ENCODE assay signal across 1 cellular context in genomic region chr19:43777163-43777700, GRCh38.
A peak's percentile ranks its signal among the peaks of the same experiment; 100 is the strongest.
TF ChIP-seq lines count a peak whose summit lies in the region.

No MANE protein-coding gene starts in this region.

TF ChIP-seq in K562, 482 proteins besides CTCF, POLR2A, EP300 and RAD21 (continued from another document and continues in another):
- TF ChIP-seq ZNF398 (CRISPR knock-in tag; IDR thresholded peaks at IDR 0.05): no peak
- TF ChIP-seq BDP1 (IDR thresholded peaks at IDR 0.05; ENCODE audit: insufficient read depth, insufficient read length): no peak
- TF ChIP-seq PRPF4 (IDR thresholded peaks at IDR 0.05; ENCODE audit: insufficient read depth, low read depth, low read length, poor library complexity, severe bottlenecking): no peak
- no peak for TF ChIP-seq MTA3 (IDR thresholded peaks at IDR 0.05; ENCODE audit: borderline replicate concordance)
- TF ChIP-seq ZNF778 (CRISPR knock-in tag; IDR thresholded peaks at IDR 0.05): no peak
- TF ChIP-seq TCF3 (CRISPR knock-in tag; IDR thresholded peaks at IDR 0.05): no peak
- no peak for TF ChIP-seq BRCA1 (IDR thresholded peaks at IDR 0.05)
- no peak for TF ChIP-seq BRCA1 (CRISPR knock-in tag; IDR thresholded peaks at IDR 0.05)
- no peak for TF ChIP-seq SIN3B (IDR thresholded peaks at IDR 0.05; ENCODE audit: low read depth)
- peak; percentile 84 for TF ChIP-seq BCOR (IDR thresholded peaks at IDR 0.05)
- TF ChIP-seq ZNF780A (CRISPR knock-in tag; IDR thresholded peaks at IDR 0.05): no peak
- TF ChIP-seq GTF2F1 (IDR thresholded peaks at IDR 0.05; ENCODE audit: low read depth, low read length): no peak
- TF ChIP-seq SMARCB1 (IDR thresholded peaks at IDR 0.05; ENCODE audit: insufficient read length, low read depth): no peak
- no peak for TF ChIP-seq HNRNPL (IDR thresholded peaks at IDR 0.05; ENCODE audit: low read depth, low read length)
- peak in 1 of 2 experiments; percentile 96; a peak in 2 of 4 replicates for TF ChIP-seq MLLT1 (IDR thresholded peaks at IDR 0.05)
- TF ChIP-seq ZHX1 (conservative IDR thresholded peaks at IDR 0.05; ENCODE audit: low read length): no peak
- TF ChIP-seq DIDO1 (tag; IDR thresholded peaks at IDR 0.05; ENCODE audit: low read depth): no peak
- TF ChIP-seq ZNF717 (CRISPR knock-in tag; IDR thresholded peaks at IDR 0.05): no peak
- no peak for TF ChIP-seq SMC3 (conservative IDR thresholded peaks at IDR 0.05; ENCODE audit: insufficient read depth, low read depth, low read length)
- TF ChIP-seq ZNF695 (CRISPR knock-in tag; IDR thresholded peaks at IDR 0.05): no peak
- TF ChIP-seq HOMEZ (CRISPR knock-in tag; IDR thresholded peaks at IDR 0.05): no peak
- TF ChIP-seq ZNF316 (IDR thresholded peaks at IDR 0.05): no peak
- no peak for TF ChIP-seq PKNOX1 (IDR thresholded peaks at IDR 0.05)
- TF ChIP-seq ZNF766 (CRISPR knock-in tag; conservative IDR thresholded peaks at IDR 0.05): peak; percentile 62; the same call in 1 of the 2 replicates
- no peak for TF ChIP-seq SPI1 (IDR thresholded peaks at IDR 0.05; ENCODE audit: borderline replicate concordance, low read depth, low read length)
- no peak for TF ChIP-seq MTF1 (CRISPR knock-in tag; IDR thresholded peaks at IDR 0.05; ENCODE audit: borderline replicate concordance)
- no peak for TF ChIP-seq ZNF668 (CRISPR knock-in tag; IDR thresholded peaks at IDR 0.05)
- TF ChIP-seq HNRNPLL (IDR thresholded peaks at IDR 0.05; ENCODE audit: low read depth, low read length, poor library complexity, severe bottlenecking): peak; percentile 17
- TF ChIP-seq JUND (IDR thresholded peaks at IDR 0.05; ENCODE audit: borderline replicate concordance, low read depth, low read length): 0 out of 2 replicates have a peak, but pooled peaks have one; percentile 5
- TF ChIP-seq JUND (tag; IDR thresholded peaks at IDR 0.05; ENCODE audit: borderline replicate concordance, low read depth, low read length): peak; percentile 29; the same call in 2 of the 3 replicates
- no peak for TF ChIP-seq CTBP1 (IDR thresholded peaks at IDR 0.05; ENCODE audit: borderline replicate concordance)
- TF ChIP-seq HDAC1 (IDR thresholded peaks at IDR 0.05): no peak
- no peak for TF ChIP-seq ZFP30 (CRISPR knock-in tag; IDR thresholded peaks at IDR 0.05; ENCODE audit: borderline replicate concordance)
- no peak for TF ChIP-seq UBTF (IDR thresholded peaks at IDR 0.05; ENCODE audit: borderline replicate concordance in 1 of 2, low read depth in 2 of 2, low read length in 2 of 2)
- TF ChIP-seq ZBED1 (IDR thresholded peaks at IDR 0.05): no peak
- no peak for TF ChIP-seq ZZZ3 (IDR thresholded peaks at IDR 0.05)
- TF ChIP-seq XRCC4 (IDR thresholded peaks at IDR 0.05; ENCODE audit: extremely low read depth, insufficient read depth, insufficient read length): no peak
- TF ChIP-seq KDM2B (CRISPR knock-in tag; IDR thresholded peaks at IDR 0.05): no peak
- TF ChIP-seq HOXB6 (CRISPR knock-in tag; IDR thresholded peaks at IDR 0.05; ENCODE audit: borderline replicate concordance): no peak
- no peak for TF ChIP-seq ZNF23 (CRISPR knock-in tag; IDR thresholded peaks at IDR 0.05)
- TF ChIP-seq KAT7 (CRISPR knock-in tag; IDR thresholded peaks at IDR 0.05; ENCODE audit: borderline replicate concordance): no peak
- TF ChIP-seq NCOA4 (IDR thresholded peaks at IDR 0.05; ENCODE audit: partially characterized antibody): no peak
- no peak for TF ChIP-seq ATF2 (CRISPR knock-in tag; IDR thresholded peaks at IDR 0.05)
- TF ChIP-seq KAT2B (IDR thresholded peaks at IDR 0.05; ENCODE audit: low read depth, low read length): no peak
- no peak for TF ChIP-seq SAFB (IDR thresholded peaks at IDR 0.05; ENCODE audit: borderline replicate concordance, low read depth, low read length)
- TF ChIP-seq ELF2 (CRISPR knock-in tag; IDR thresholded peaks at IDR 0.05): no peak
- no peak for TF ChIP-seq BHLHE40 (IDR thresholded peaks at IDR 0.05; ENCODE audit: low read length)
- TF ChIP-seq NFIX (CRISPR knock-in tag; IDR thresholded peaks at IDR 0.05; ENCODE audit: low read depth): no peak
- 0 out of 4 replicates have a peak, but pooled peaks of 1 of the 2 experiments have one; percentile 5 for TF ChIP-seq NONO (IDR thresholded peaks at IDR 0.05; ENCODE audit: low read depth in 2 of 2, low read length in 1 of 2)
- TF ChIP-seq BRF1 (IDR thresholded peaks at IDR 0.05; ENCODE audit: borderline replicate concordance, extremely low read depth, insufficient read length): no peak
- TF ChIP-seq NFATC3 (IDR thresholded peaks at IDR 0.05): no peak
- TF ChIP-seq SIRT6 (IDR thresholded peaks at IDR 0.05; ENCODE audit: low read depth, low read length): no peak
- TF ChIP-seq ARNT (IDR thresholded peaks at IDR 0.05): peak; percentile 46 to 63; a peak in 2 of 4 replicates
- 0 out of 2 replicates have a peak, but pooled peaks have one; percentile 40 for TF ChIP-seq PHF21A (IDR thresholded peaks at IDR 0.05; ENCODE audit: borderline replicate concordance, low read depth)
- TF ChIP-seq NR2C1 (IDR thresholded peaks at IDR 0.05): no peak
- no peak for TF ChIP-seq NR2C1 (tag; IDR thresholded peaks at IDR 0.05)
- TF ChIP-seq PRMT5 (CRISPR knock-in tag; IDR thresholded peaks at IDR 0.05): no peak
- peak; percentile 86 for TF ChIP-seq NFIC (IDR thresholded peaks at IDR 0.05)
- peak; percentile 50; the same call in 1 of the 2 replicates for TF ChIP-seq ETV1 (tag; conservative IDR thresholded peaks at IDR 0.05; ENCODE audit: low read depth)
- no peak for TF ChIP-seq PTTG1 (tag; IDR thresholded peaks at IDR 0.05; ENCODE audit: low read depth)
- no peak for TF ChIP-seq ZNF311 (CRISPR knock-in tag; IDR thresholded peaks at IDR 0.05)
- TF ChIP-seq SMARCC2 (IDR thresholded peaks at IDR 0.05; ENCODE audit: low read depth): no peak
- no peak for TF ChIP-seq HLTF (IDR thresholded peaks at IDR 0.05)
- TF ChIP-seq ELK1 (CRISPR knock-in tag; IDR thresholded peaks at IDR 0.05): no peak
- TF ChIP-seq MAZ (CRISPR knock-in tag; conservative IDR thresholded peaks at IDR 0.05 in 1 of 2, IDR thresholded peaks at IDR 0.05 in 1 of 2): peak in 1 of 2 experiments; percentile 46; a peak in 1 of 4 replicates
- TF ChIP-seq NBN (IDR thresholded peaks at IDR 0.05; ENCODE audit: low read depth): 0 out of 2 replicates have a peak, but pooled peaks have one; percentile 27
- no peak for TF ChIP-seq CBX8 (IDR thresholded peaks at IDR 0.05; ENCODE audit: borderline replicate concordance, extremely low read depth, low read depth, low read length, poor library complexity, severe bottlenecking)
